8 cellular contexts compared by ENCODE assay signal in the genomic region with DNA sequence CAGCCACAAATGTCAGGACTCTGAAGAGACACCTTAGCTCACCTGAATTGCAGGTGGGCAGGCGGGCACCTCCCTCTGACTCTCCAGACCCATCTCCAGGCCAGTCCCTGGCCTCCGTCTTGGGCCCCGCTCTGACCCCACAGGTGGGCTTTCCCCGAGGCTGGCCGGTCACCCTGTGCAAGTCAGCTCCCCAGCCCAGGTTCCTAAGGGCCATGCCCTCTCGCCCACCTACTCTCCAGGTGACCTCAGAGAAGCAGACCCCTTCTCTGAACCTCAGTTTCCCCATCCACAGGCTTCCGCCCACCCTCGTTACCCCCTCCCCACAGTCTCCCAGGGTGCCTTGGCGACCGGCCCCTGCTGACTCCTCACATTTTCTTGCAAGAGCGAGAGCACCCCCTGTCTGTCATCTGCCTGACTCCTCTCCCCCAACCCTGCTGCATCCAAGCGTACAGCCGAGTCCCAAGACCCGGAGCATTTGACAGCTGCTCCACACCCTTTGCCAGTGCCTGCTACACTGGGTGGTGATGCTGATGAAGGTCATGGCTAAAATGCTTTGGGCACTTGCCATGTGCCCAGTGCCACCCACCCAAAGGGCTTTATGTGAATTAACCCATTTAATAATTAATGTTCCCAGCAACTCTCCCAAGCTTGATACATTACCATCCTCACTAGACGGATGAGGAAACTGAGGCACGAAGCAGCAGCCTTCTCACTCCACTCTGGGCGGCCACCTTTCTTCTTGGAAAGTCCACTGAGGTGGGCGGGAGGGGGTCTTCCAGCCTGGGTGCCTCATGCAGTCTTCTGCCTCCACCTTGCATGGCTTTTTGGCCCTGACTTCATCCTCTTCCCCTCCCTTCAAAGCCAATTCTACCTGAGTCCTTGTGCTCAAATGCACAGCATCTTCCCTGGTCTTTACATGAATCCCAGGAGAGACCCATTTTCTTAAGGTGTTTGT. TPM values are rescaled to one million over a fixed set of nuclear protein-coding genes. Genes with fewer than 3 reads are reported as not detected.
A peak's percentile ranks its signal among the peaks of the same experiment; 100 is the strongest.
DNase-seq lines count a peak whose midpoint lies in the region; ATAC-seq and TF ChIP-seq lines count a peak whose summit lies in the region.

No MANE protein-coding gene starts in this region.

- no peaks in the 10 kb centered on the region for H3K9me3 ChIP-seq in WERI-Rb-1 (ENCODE audit: severe bottlenecking)
- no peaks in the 10 kb centered on the region for H3K9me3 ChIP-seq in hepatocyte (ENCODE audit: low read depth)
- no peaks in the 10 kb centered on the region for H3K9me3 ChIP-seq in transverse colon

- H2AFZ ChIP-seq in hepatocyte: no peak overlapping the region

- no peak for TF ChIP-seq EP300 in transverse colon (IDR thresholded peaks at IDR 0.05; ENCODE audit: low read depth)

- H3K36me3 ChIP-seq in WERI-Rb-1 (peaks cover 36% of the 10 kb centered on the region), hepatocyte (replicated peaks; ENCODE audit: insufficient read depth, low read depth) (no peaks in the 10 kb centered on the region), transverse colon (no peaks in the 10 kb centered on the region)

- TF ChIP-seq POLR2A in transverse colon (IDR thresholded peaks at IDR 0.05): no peak

- no peak for ATAC-seq in GM21423 (IDR thresholded peaks at IDR 0.05; ENCODE audit: unreplicated experiment)
- ATAC-seq in HG02870 (IDR thresholded peaks at IDR 0.05; ENCODE audit: unreplicated experiment): no peak
- no peak for ATAC-seq in GM21737 (IDR thresholded peaks at IDR 0.05; ENCODE audit: unreplicated experiment)

- H3K36me3 Mint-ChIP-seq in activated CD4-positive, alpha-beta memory T cell treated with anti-CD3 and anti-CD28 coated beads for 36 hours: no peaks in the 10 kb centered on the region
- no peaks in the 10 kb centered on the region for H3K36me3 Mint-ChIP-seq in activated CD4-positive, alpha-beta memory T cell treated with anti-CD3 and anti-CD28 coated beads, Interleukin-2, amount 10 ng/mL, durations not matched to agents 7 days and 5 days (ENCODE audit: low read depth)

- no peaks in the 10 kb centered on the region for H3K27me3 ChIP-seq in WERI-Rb-1 (ENCODE audit: insufficient read depth, low read depth, severe bottlenecking)
- H3K27me3 ChIP-seq in hepatocyte: no peaks in the 10 kb centered on the region
- H3K27me3 ChIP-seq in transverse colon: no peaks in the 10 kb centered on the region

- in situ Hi-C loops in transverse colon (cut with MboI; ENCODE audit: low pct_ligation_motif_present in 1 of 4, low pct_unique_long_range_greater_than_20kb in 1 of 4, low sequenced_read_pairs in 3 of 4): no loop called here

- intact Hi-C loops in activated CD4-positive, alpha-beta memory T cell treated with anti-CD3 and anti-CD28 coated beads for 36 hours (cut with micrococcal nuclease): no loop called here
- intact Hi-C loops in transverse colon (cut with DNase I; ENCODE audit: low total_unique reads): loop anchor here (5.0 kb wide), 1 partner anchor 120 kb away; no protein-coding TSS in a partner anchor

- no peaks in the 10 kb centered on the region for H3K9me2 ChIP-seq in hepatocyte (replicated peaks; ENCODE audit: insufficient read depth)

- no peak overlapping the region for H3K4me3 ChIP-seq in WERI-Rb-1 (ENCODE audit: low read depth, low read length)
- no peak overlapping the region for H3K4me3 ChIP-seq in hepatocyte
- no peak overlapping the region for H3K4me3 ChIP-seq in transverse colon

- H3K4me2 ChIP-seq in hepatocyte: no peak overlapping the region

- no peaks in the 10 kb centered on the region for H3K4me1 Mint-ChIP-seq in activated CD4-positive, alpha-beta memory T cell treated with anti-CD3 and anti-CD28 coated beads for 36 hours (ENCODE audit: low read depth)
- no peaks in the 10 kb centered on the region for H3K4me1 Mint-ChIP-seq in activated CD4-positive, alpha-beta memory T cell treated with anti-CD3 and anti-CD28 coated beads, Interleukin-2, amount 10 ng/mL, durations not matched to agents 7 days and 5 days

- CTCF ChIA-PET in activated CD4-positive, alpha-beta memory T cell treated with anti-CD3 and anti-CD28 coated beads for 36 hours (lab: Charles Lee): interaction anchor here (1.3 to 1.5 kb wide), 2 partner anchors 10 to 189 kb away, joined by 3 to 4 read pairs; no protein-coding TSS in a partner anchor
- CTCF ChIA-PET in activated CD4-positive, alpha-beta memory T cell treated with anti-CD3 and anti-CD28 coated beads, Interleukin-2, amount 10 ng/mL, durations not matched to agents 7 days and 5 days (lab: Charles Lee): interaction anchor here (0.9 to 1.3 kb wide), 2 partner anchors 16 to 38 kb away, joined by 3 to 6 read pairs; no protein-coding TSS in a partner anchor

- 90% methylated on average over 18 of the region's 18 CpGs for WGBS in hepatocyte (ENCODE audit: low lambda C conversion rate, missing lambda C conversion rate)
- 10 to 67% methylated on average over 2 to 18 of the region's 18 CpGs for WGBS in transverse colon (ENCODE audit: low coverage in 1 of 2), 2 donors

- DNase-seq in activated CD4-positive, alpha-beta memory T cell treated with anti-CD3 and anti-CD28 coated beads for 36 hours: peak; percentile 24
- DNase-seq in activated CD4-positive, alpha-beta memory T cell treated with anti-CD3 and anti-CD28 coated beads, Interleukin-2, amount 10 ng/mL, durations not matched to agents 7 days and 5 days: no peak
- DNase-seq in WERI-Rb-1: peak; percentile 90
- DNase-seq in hepatocyte (ENCODE audit: low spot score): no peak
- DNase-seq in transverse colon: peak; percentile 23

- H3K4me1 ChIP-seq in hepatocyte (ENCODE audit: insufficient read depth): no peaks in the 10 kb centered on the region
- no peaks in the 10 kb centered on the region for H3K4me1 ChIP-seq in transverse colon

- H3K27ac ChIP-seq in WERI-Rb-1: peak overlapping the region; percentile 89
- no peak overlapping the region for H3K27ac ChIP-seq in hepatocyte
- no peak overlapping the region for H3K27ac ChIP-seq in transverse colon

- no peak overlapping the region for H3K27ac Mint-ChIP-seq in activated CD4-positive, alpha-beta memory T cell treated with anti-CD3 and anti-CD28 coated beads for 36 hours
- no peak overlapping the region for H3K27ac Mint-ChIP-seq in activated CD4-positive, alpha-beta memory T cell treated with anti-CD3 and anti-CD28 coated beads, Interleukin-2, amount 10 ng/mL, durations not matched to agents 7 days and 5 days

- H3K79me2 ChIP-seq in hepatocyte: no peaks in the 10 kb centered on the region

- no peaks in the 10 kb centered on the region for H4K20me1 ChIP-seq in hepatocyte (ENCODE audit: insufficient read depth, poor library complexity, severe bottlenecking)

- H3K4me3 Mint-ChIP-seq in activated CD4-positive, alpha-beta memory T cell treated with anti-CD3 and anti-CD28 coated beads for 36 hours: no peak overlapping the region
- H3K4me3 Mint-ChIP-seq in activated CD4-positive, alpha-beta memory T cell treated with anti-CD3 and anti-CD28 coated beads, Interleukin-2, amount 10 ng/mL, durations not matched to agents 7 days and 5 days: no peak overlapping the region

- H3K27me3 Mint-ChIP-seq in activated CD4-positive, alpha-beta memory T cell treated with anti-CD3 and anti-CD28 coated beads for 36 hours: no peaks in the 10 kb centered on the region
- no peaks in the 10 kb centered on the region for H3K27me3 Mint-ChIP-seq in activated CD4-positive, alpha-beta memory T cell treated with anti-CD3 and anti-CD28 coated beads, Interleukin-2, amount 10 ng/mL, durations not matched to agents 7 days and 5 days

- TF ChIP-seq CTCF in WERI-Rb-1 (IDR thresholded peaks at IDR 0.05; ENCODE audit: low read depth, low read length) (peak; percentile 84), hepatocyte (IDR thresholded peaks at IDR 0.05; ENCODE audit: poor library complexity) (peak; percentile 32), transverse colon (IDR thresholded peaks at IDR 0.05) (peak; percentile 33 to 53 (median 52))

- no peaks in the 10 kb centered on the region for H3K9me3 Mint-ChIP-seq in activated CD4-positive, alpha-beta memory T cell treated with anti-CD3 and anti-CD28 coated beads for 36 hours
- no peaks in the 10 kb centered on the region for H3K9me3 Mint-ChIP-seq in activated CD4-positive, alpha-beta memory T cell treated with anti-CD3 and anti-CD28 coated beads, Interleukin-2, amount 10 ng/mL, durations not matched to agents 7 days and 5 days

- POLR2A ChIA-PET in activated CD4-positive, alpha-beta memory T cell treated with anti-CD3 and anti-CD28 coated beads for 36 hours (lab: Charles Lee): no interaction called here
- POLR2A ChIA-PET in activated CD4-positive, alpha-beta memory T cell treated with anti-CD3 and anti-CD28 coated beads, Interleukin-2, amount 10 ng/mL, durations not matched to agents 7 days and 5 days (lab: Charles Lee): no interaction called here

RNA-seq across cellular contexts. Expression of a gene that starts 51.1 kb away (rescaled TPM):
- total RNA-seq in activated CD4-positive, alpha-beta memory T cell treated with anti-CD3 and anti-CD28 coated beads for 36 hours: not detected
- not detected for total RNA-seq in activated CD4-positive, alpha-beta memory T cell treated with anti-CD3 and anti-CD28 coated beads, Interleukin-2, amount 10 ng/mL, durations not matched to agents 7 days and 5 days
- total RNA-seq in hepatocyte: 397 and 472 TPM in 2 replicates
- 538 and 976 TPM in 2 replicates for polyA plus RNA-seq in hepatocyte
- not detected for total RNA-seq in transverse colon

RNA-seq across cellular contexts. Expression of a gene that starts 57.8 kb away (rescaled TPM):
- not detected for total RNA-seq in activated CD4-positive, alpha-beta memory T cell treated with anti-CD3 and anti-CD28 coated beads for 36 hours
- total RNA-seq in activated CD4-positive, alpha-beta memory T cell treated with anti-CD3 and anti-CD28 coated beads, Interleukin-2, amount 10 ng/mL, durations not matched to agents 7 days and 5 days: not detected
- 45.7 and 52.0 TPM in 2 replicates for total RNA-seq in hepatocyte
- polyA plus RNA-seq in hepatocyte: 80.9 and 136 TPM in 2 replicates
- not detected for total RNA-seq in transverse colon

Comparison
In these comparisons a context has a peak if more than half of its experiments do, and no peak if none do; other contexts are left out.
1. DNase-seq: peak in activated CD4-positive, alpha-beta memory T cell treated with anti-CD3 and anti-CD28 coated beads for 36 hours (single experiment), WERI-Rb-1 (single experiment) and transverse colon (single experiment); none in activated CD4-positive, alpha-beta memory T cell treated with anti-CD3 and anti-CD28 coated beads, Interleukin-2, amount 10 ng/mL, durations not matched to agents 7 days and 5 days (single experiment) and hepatocyte (single experiment).
2. CTCF ChIP-seq: peak in every context shown above with its lines; median percentile 84 in WERI-Rb-1; 52 in transverse colon; 32 in hepatocyte.
3. RNA of a gene that starts 51.1 kb away (total RNA-seq): 397 to 472 TPM in hepatocyte; not detected in activated CD4-positive, alpha-beta memory T cell treated with anti-CD3 and anti-CD28 coated beads for 36 hours, not detected in activated CD4-positive, alpha-beta memory T cell treated with anti-CD3 and anti-CD28 coated beads, Interleukin-2, amount 10 ng/mL, durations not matched to agents 7 days and 5 days and not detected in transverse colon; every median in the first group is over 100 times any median in the second.
4. RNA of a gene that starts 57.8 kb away (total RNA-seq): 45.7 to 52.0 TPM in hepatocyte; not detected in activated CD4-positive, alpha-beta memory T cell treated with anti-CD3 and anti-CD28 coated beads for 36 hours, not detected in activated CD4-positive, alpha-beta memory T cell treated with anti-CD3 and anti-CD28 coated beads, Interleukin-2, amount 10 ng/mL, durations not matched to agents 7 days and 5 days and not detected in transverse colon; every median in the first group is over 10 times any median in the second.